ENCODE assay signal across 12 cellular contexts in genomic region chr6:111614833-111615582, GRCh38. TPM values are rescaled to one million over a fixed set of nuclear protein-coding genes. Genes with fewer than 3 reads are reported as not detected.
DNase-seq lines count a peak whose midpoint lies in the region; ATAC-seq, FAIRE-seq and TF ChIP-seq lines count a peak whose summit lies in the region.
"Had no signal": no experiment of that assay in that cellular context is flagged by ENCODE, and none has a peak within 500 bp of the region (broad histone marks: within the 10 kb centered on the region; RNA-seq: fewer than 3 reads in every experiment).

No MANE protein-coding gene starts in this region.

- no peak for TF ChIP-seq POLR2A in A549 (IDR thresholded peaks at IDR 0.05; ENCODE audit: low read length)

- TF ChIP-seq CTCF in A549 (IDR thresholded peaks at IDR 0.05) (no peak), left lung (IDR thresholded peaks at IDR 0.05) (no peak)

- H3K36me3 ChIP-seq in left lung: no peaks in the 10 kb centered on the region

- H3K4me1 ChIP-seq in A549: peaks cover 14% of the 10 kb centered on the region; the same call in 2 of the 3 replicates
- H3K4me1 ChIP-seq in left lung: no peaks in the 10 kb centered on the region

- no peak for TF ChIP-seq RAD21 in A549 (conservative IDR thresholded peaks at IDR 0.05 in 1 of 2, IDR thresholded peaks at IDR 0.05 in 1 of 2)

- H3K27ac ChIP-seq in A549 (peak overlapping the region in 1 of 2 experiments; percentile 36; a peak in 1 of 6 replicates), left lung (no peak overlapping the region)
- H3K27ac ChIP-seq: GM23248, VCaP had no signal

- TF ChIP-seq EP300 in A549 (IDR thresholded peaks at IDR 0.05): no peak

- H3K4me3 ChIP-seq in A549: no peak overlapping the region
- no peak overlapping the region for H3K4me3 ChIP-seq in left lung
- H3K4me3 ChIP-seq: GM23248 had no signal

- no peaks in the 10 kb centered on the region for H3K27me3 ChIP-seq in left lung

- POLR2A ChIA-PET in A549 (lab: Yijun Ruan, JAX): interaction anchor here (1.8 kb wide), 1 partner anchor 9 kb away, joined by 7 read pairs; the partner anchor contains the start of gene TRAF3IP2

- 60% methylated on average over 12 of the region's 12 CpGs for WGBS in A549 (ENCODE audit: missing lambda C conversion rate)

- H3K4me2 ChIP-seq in A549: 0 out of 3 replicates have a peak overlapping the region, but pooled peaks have one; percentile 29

- no peak for FAIRE-seq in A549 (lab: Jason Lieb, UNC)

- DNase-seq in A549 (ENCODE audit: low read depth in 1 of 2, low spot score in 1 of 2) (peak in 1 of 2 experiments; percentile 18), HUDEP-2 (lab: John Stamatoyannopoulos, UW; ENCODE audit: unreplicated experiment in 76 of 76) (peak in 65 of 76 experiments; percentile 15 to 78 (median 54)), SK-N-DZ (ENCODE audit: low spot score) (peak; percentile 83), left lung (no peak), NCI-H2196 (lab: John Stamatoyannopoulos, UW; ENCODE audit: unreplicated experiment) (no peak)
- DNase-seq: AML-193, GF-D8, GM23248 had no signal

- ATAC-seq in A549 (peak; percentile 67 to 91; a peak in 5 of 6 replicates), left lung (peak; percentile 86), HG03354 (IDR thresholded peaks at IDR 0.05; ENCODE audit: poor library complexity, severe bottlenecking, unreplicated experiment) (no peak), GM19035 (IDR thresholded peaks at IDR 0.05; ENCODE audit: unreplicated experiment) (no peak), HG03342 (IDR thresholded peaks at IDR 0.05; ENCODE audit: unreplicated experiment) (no peak)

- intact Hi-C loops in left lung (cut with DNase I): no loop called here

- CTCF ChIA-PET in A549 (lab: Yijun Ruan, JAX): no interaction called here

- H3K9me3 ChIP-seq in A549 (no peaks in the 10 kb centered on the region; the same call in 2 of the 3 replicates), left lung (no peaks in the 10 kb centered on the region)

TF ChIP-seq in A549, 52 proteins besides CTCF, POLR2A, EP300 and RAD21:
- TF ChIP-seq ZFP36 (IDR thresholded peaks at IDR 0.05; ENCODE audit: borderline replicate concordance, partially characterized antibody) (no peak), PBX3 (IDR thresholded peaks at IDR 0.05) (no peak), HOXB5 (CRISPR knock-in tag; IDR thresholded peaks at IDR 0.05) (no peak), SREBF2 (IDR thresholded peaks at IDR 0.05) (no peak), NFE2L2 (conservative IDR thresholded peaks at IDR 0.05; ENCODE audit: low read length) (no peak), HOXA7 (CRISPR knock-in tag; IDR thresholded peaks at IDR 0.05) (no peak), MAX (IDR thresholded peaks at IDR 0.05) (no peak), RNF2 (IDR thresholded peaks at IDR 0.05; ENCODE audit: borderline replicate concordance, low read depth) (no peak), EHMT2 (IDR thresholded peaks at IDR 0.05; ENCODE audit: low read depth) (no peak), BHLHE40 (IDR thresholded peaks at IDR 0.05; ENCODE audit: low read depth, low read length) (no peak), CHD2 (IDR thresholded peaks at IDR 0.05; ENCODE audit: low read length, partially characterized antibody) (no peak), ZSCAN20 (CRISPR knock-in tag; IDR thresholded peaks at IDR 0.05) (no peak), RARB (CRISPR knock-in tag; IDR thresholded peaks at IDR 0.05) (no peak), CHD4 (IDR thresholded peaks at IDR 0.05; ENCODE audit: borderline replicate concordance) (no peak), GATA3 (IDR thresholded peaks at IDR 0.05; ENCODE audit: borderline replicate concordance) (no peak), SMC3 (IDR thresholded peaks at IDR 0.05) (no peak), PHF8 (IDR thresholded peaks at IDR 0.05; ENCODE audit: borderline replicate concordance, low read depth) (no peak), HMGXB4 (CRISPR knock-in tag; IDR thresholded peaks at IDR 0.05; ENCODE audit: borderline replicate concordance) (no peak), HEYL (CRISPR knock-in tag; IDR thresholded peaks at IDR 0.05) (no peak)
TF ChIP-seq in A549: peak in this region for 0.

RNA-seq across cellular contexts. Expression of gene TRAF3IP2, which starts 9.3 kb away (rescaled TPM):
- polyA plus RNA-seq in A549 (2011; rRNA removed) (9.9 and 11.6 TPM in 2 replicates), A549 (2017; fragmentation: RNase III; extraction: RNeasy Plus Mini Kit Qiagen cat#74134 plus additional on column Dnase treatment) (5.9 to 7.2 TPM (median 5.9 TPM) in 3 replicates)
- 7.0 and 8.2 TPM in 2 replicates for polyA plus RNA-seq in A549 (2012; cell fraction: cytosol; rRNA removed)
- 6.4 and 7.0 TPM in 2 replicates for polyA plus RNA-seq in A549 (2012; cell fraction: nucleus; rRNA removed)
- 13.5 and 16.7 TPM in 2 replicates for polyA minus RNA-seq in A549 (2011; rRNA and poly(A)+ RNA removed)
- 0.42 and 0.70 TPM in 2 replicates for polyA plus RNA-seq in SK-N-DZ (2014; cell fraction: cytosol; rRNA removed)
- 1.4 TPM in 1 of 2 replicates, not detected in the other for polyA plus RNA-seq in SK-N-DZ (2014; cell fraction: nucleus; rRNA removed)
- 10 to 100 TPM; 25.6 to 26.2 TPM for total RNA-seq in left lung

Comparison
In these comparisons a context has a peak if more than half of its experiments do, and no peak if none do; other contexts are left out.
1. ATAC-seq: peak in A549 (2 of 2) and left lung (single experiment); none in HG03354 (single experiment), GM19035 (single experiment) and HG03342 (single experiment).
2. DNase-seq: peak in HUDEP-2 (65 of 76) and SK-N-DZ (single experiment); none in left lung (0 of 2) and NCI-H2196 (single experiment).